21 cellular contexts compared by ENCODE assay signal in the genomic region with DNA sequence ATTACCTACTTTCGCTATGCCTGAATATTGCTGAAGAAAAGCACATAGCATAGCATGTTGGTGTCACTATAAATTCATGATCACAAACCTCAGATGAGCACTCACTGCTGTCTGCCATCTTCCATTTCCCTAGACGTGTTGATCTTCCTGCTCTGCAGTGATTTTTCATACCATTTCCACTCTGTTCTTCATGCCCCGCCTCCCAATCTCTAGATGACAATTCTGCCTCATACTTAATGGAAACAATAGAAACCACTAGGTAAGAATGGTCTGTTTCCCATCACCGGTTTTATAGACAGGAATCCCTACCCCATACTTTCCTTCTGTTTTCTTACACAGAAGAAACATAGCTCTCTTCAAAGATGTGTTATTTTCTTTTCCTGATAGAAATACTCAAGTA.
"Had no signal": no experiment of that assay in that cellular context is flagged by ENCODE, and none has a peak within 500 bp of the region (broad histone marks: within the 10 kb centered on the region; RNA-seq: fewer than 3 reads in every experiment).

No MANE protein-coding gene starts in this region.

- H3K9me3 ChIP-seq: heart left ventricle, pancreas, right lobe of liver, testis, transverse colon had no signal

- H3K4me3 Mint-ChIP-seq: naive B cell; nephron; stimulated activated effector memory CD8-positive, alpha-beta T cell treated with anti-CD3 and anti-CD28 coated beads, Interleukin-12 subunit alpha, Interleukin-12 subunit beta, amount 100 ng/mL, for 72 hours; stimulated activated naive CD8-positive, alpha-beta T cell treated with anti-CD3 and anti-CD28 coated beads, Interleukin-15, Interleukin-2, amounts not matched to agents 100 ng/mL and 50 ng/mL, for 24 hours had no signal

- DNase-seq: cortex of kidney; dorsolateral prefrontal cortex; effector CD8-positive, alpha-beta T cell; heart left ventricle; hippocampal formation; left colon; left ventricle myocardium superior; mesenchymal stem cell; naive B cell; occipital lobe; pancreas; right lobe of liver; stimulated activated CD4-positive, alpha-beta T cell treated with anti-CD3 and anti-CD28 coated beads, Interleukin-4, amount 100 ng/mL, for 1 hour; stimulated activated CD8-positive, alpha-beta memory T cell treated with anti-CD3 and anti-CD28 coated beads, Interleukin-4, amount 100 ng/mL, for 48 hours; testis; transverse colon had no signal

- H3K27ac Mint-ChIP-seq: nephron; progenitor cell of endocrine pancreas; stimulated activated effector memory CD8-positive, alpha-beta T cell treated with anti-CD3 and anti-CD28 coated beads, Interleukin-12 subunit alpha, Interleukin-12 subunit beta, amount 100 ng/mL, for 72 hours; stimulated activated naive CD8-positive, alpha-beta T cell treated with anti-CD3 and anti-CD28 coated beads, Interleukin-15, Interleukin-2, amounts not matched to agents 100 ng/mL and 50 ng/mL, for 24 hours had no signal

- H3K27me3 Mint-ChIP-seq: naive B cell; progenitor cell of endocrine pancreas; stimulated activated naive CD8-positive, alpha-beta T cell treated with anti-CD3 and anti-CD28 coated beads, Interleukin-15, Interleukin-2, amounts not matched to agents 100 ng/mL and 50 ng/mL, for 24 hours had no signal

- H3K4me3 ChIP-seq: dorsolateral prefrontal cortex, heart left ventricle, lung, pancreas, right lobe of liver, testis, transverse colon had no signal

- H3K9me3 Mint-ChIP-seq: naive B cell; nephron; stimulated activated effector memory CD8-positive, alpha-beta T cell treated with anti-CD3 and anti-CD28 coated beads, Interleukin-12 subunit alpha, Interleukin-12 subunit beta, amount 100 ng/mL, for 72 hours; stimulated activated naive CD8-positive, alpha-beta T cell treated with anti-CD3 and anti-CD28 coated beads, Interleukin-15, Interleukin-2, amounts not matched to agents 100 ng/mL and 50 ng/mL, for 24 hours had no signal

- H3K27ac ChIP-seq: dorsolateral prefrontal cortex, heart left ventricle, pancreas, right lobe of liver, testis, transverse colon had no signal

- ATAC-seq: heart left ventricle; left colon; left ventricle myocardium superior; pancreas; right lobe of liver; stimulated activated effector memory CD8-positive, alpha-beta T cell treated with anti-CD3 and anti-CD28 coated beads, Interleukin-12 subunit alpha, Interleukin-12 subunit beta, amount 100 ng/mL, for 72 hours had no signal

- H3K4me1 ChIP-seq: heart left ventricle, pancreas, right lobe of liver, testis, transverse colon had no signal

- H3K27me3 ChIP-seq: dorsolateral prefrontal cortex, heart left ventricle, pancreas, right lobe of liver, testis, transverse colon had no signal

- H3K4me1 Mint-ChIP-seq: naive B cell; nephron; stimulated activated effector memory CD8-positive, alpha-beta T cell treated with anti-CD3 and anti-CD28 coated beads, Interleukin-12 subunit alpha, Interleukin-12 subunit beta, amount 100 ng/mL, for 72 hours had no signal
